ENCODE assay signal across 13 cellular contexts in genomic region chr20:51910202-51911050, GRCh38.
A peak's percentile ranks its signal among the peaks of the same experiment; 100 is the strongest.
DNase-seq lines count a peak whose midpoint lies in the region; ATAC-seq and TF ChIP-seq lines count a peak whose summit lies in the region.
"Had no signal": no experiment of that assay in that cellular context is flagged by ENCODE, and none has a peak within 500 bp of the region (broad histone marks: within the 10 kb centered on the region; RNA-seq: fewer than 3 reads in every experiment).

No MANE protein-coding gene starts in this region.

- H3K27me3 ChIP-seq in iPS-18a (ENCODE audit: control insufficient read depth, insufficient read depth, low read length), result no peaks in the 10 kb centered on the region
- H3K27me3 ChIP-seq in upper lobe of right lung, result peaks cover 3% of the 10 kb centered on the region
- H3K27me3 ChIP-seq in SJCRH30, result peaks cover 6% of the 10 kb centered on the region; the same call in 1 of the 2 replicates

- H3K4me1 ChIP-seq in iPS-18a (ENCODE audit: control insufficient read depth, low read depth, low read length), result peaks cover 20% of the 10 kb centered on the region
- H3K4me1 ChIP-seq in upper lobe of right lung, result peaks cover 6% of the 10 kb centered on the region
- no peaks in the 10 kb centered on the region for H3K4me1 ChIP-seq in SJCRH30

- H3K9me3 ChIP-seq in iPS-18a (ENCODE audit: control insufficient read depth, low read depth, low read length), result no peaks in the 10 kb centered on the region
- no peaks in the 10 kb centered on the region for H3K9me3 ChIP-seq in upper lobe of right lung
- H3K9me3 ChIP-seq in SJCRH30 (replicated peaks), result no peaks in the 10 kb centered on the region

- H3K9me3 Mint-ChIP-seq in natural killer cell, result no peaks in the 10 kb centered on the region
- H3K9me3 Mint-ChIP-seq: naive thymus-derived CD8-positive, alpha-beta T cell; T-cell had no signal

- ATAC-seq in SK-N-SH treated with all-trans-retinoic acid at 6 μM for 48 hours (peak; percentile 69), upper lobe of right lung (peak; percentile 91), natural killer cell (no peak)
- ATAC-seq: naive thymus-derived CD8-positive, alpha-beta T cell; T-cell had no signal

- no peak for TF ChIP-seq CTCF in upper lobe of right lung (IDR thresholded peaks at IDR 0.05)
- no peak for TF ChIP-seq CTCF in natural killer cell (IDR thresholded peaks at IDR 0.05)

- DNase-seq in DMS 273 (lab: John Stamatoyannopoulos, UW; ENCODE audit: unreplicated experiment) (peak; percentile 27), DMS 273 treated with DMSO at 0.1 percent for 48 hours (lab: John Stamatoyannopoulos, UW) (no peak), upper lobe of right lung (no peak), SJCRH30 (no peak), natural killer cell (no peak), NCI-H1092 treated with DMSO at 0.1 percent for 48 hours (lab: John Stamatoyannopoulos, UW) (no peak)
- DNase-seq: cerebellar nuclear complex; naive thymus-derived CD8-positive, alpha-beta T cell; NCI-H2227 treated with DMSO at 0.1 percent for 48 hours; T-cell had no signal

- H3K36me3 Mint-ChIP-seq in natural killer cell, result no peaks in the 10 kb centered on the region
- H3K36me3 Mint-ChIP-seq: naive thymus-derived CD8-positive, alpha-beta T cell; T-cell had no signal

- peaks cover 5% of the 10 kb centered on the region in 2 donors for H3K27me3 Mint-ChIP-seq in natural killer cell (ENCODE audit: low read depth in 2 of 2)

- no peak overlapping the region for H3K9ac ChIP-seq in iPS-18a (ENCODE audit: low read length)

- no peak overlapping the region for H3K27ac ChIP-seq in iPS-18a (ENCODE audit: low read length)
- peak overlapping the region; percentile 17 for H3K27ac ChIP-seq in upper lobe of right lung
- no peak overlapping the region for H3K27ac ChIP-seq in SJCRH30
- H3K27ac ChIP-seq: 22Rv1 had no signal

- H3K4me1 Mint-ChIP-seq in natural killer cell, result no peaks in the 10 kb centered on the region
- H3K4me1 Mint-ChIP-seq: T-cell had no signal

- H3K4me3 ChIP-seq in iPS-18a (ENCODE audit: low read length) (peak overlapping the region; percentile 9), upper lobe of right lung (no peak overlapping the region), SJCRH30 (no peak overlapping the region)

- no peaks in the 10 kb centered on the region for H3K36me3 ChIP-seq in iPS-18a (ENCODE audit: control insufficient read depth, low read depth, low read length)
- H3K36me3 ChIP-seq in upper lobe of right lung, result no peaks in the 10 kb centered on the region
- no peaks in the 10 kb centered on the region for H3K36me3 ChIP-seq in SJCRH30

- H3K27ac Mint-ChIP-seq in natural killer cell, result no peak overlapping the region
- H3K27ac Mint-ChIP-seq: naive thymus-derived CD8-positive, alpha-beta T cell; T-cell had no signal

- intact Hi-C loops in upper lobe of right lung (cut with DNase I), result no loop called here
- intact Hi-C loops in natural killer cell (cut with micrococcal nuclease), result no loop called here

- H3K4me3 Mint-ChIP-seq in natural killer cell, result no peak overlapping the region
- H3K4me3 Mint-ChIP-seq: naive thymus-derived CD8-positive, alpha-beta T cell; T-cell had no signal

TF ChIP-seq in SK-N-SH treated with all-trans-retinoic acid at 6 μM for 48 hours, 23 proteins besides CTCF, POLR2A, EP300 and RAD21:
- TF ChIP-seq CREB5 (CRISPR knock-in tag; IDR thresholded peaks at IDR 0.05; ENCODE audit: low read depth) (no peak), TCF4 (CRISPR knock-in tag; IDR thresholded peaks at IDR 0.05; ENCODE audit: borderline replicate concordance) (no peak), ZNF70 (CRISPR knock-in tag; IDR thresholded peaks at IDR 0.05) (peak; percentile 68), RARB (CRISPR knock-in tag; IDR thresholded peaks at IDR 0.05) (no peak), ZC3H10 (CRISPR knock-in tag; IDR thresholded peaks at IDR 0.05) (no peak), POU6F1 (CRISPR knock-in tag; IDR thresholded peaks at IDR 0.05; ENCODE audit: borderline replicate concordance, low read depth) (no peak), ARNTL (CRISPR knock-in tag; IDR thresholded peaks at IDR 0.05; ENCODE audit: borderline replicate concordance, low read depth) (no peak), ZFP30 (CRISPR knock-in tag; IDR thresholded peaks at IDR 0.05) (no peak)
TF ChIP-seq in SK-N-SH treated with all-trans-retinoic acid at 6 μM for 48 hours: peak in this region for 1.

Comparison
In these comparisons a context has a peak if more than half of its experiments do, and no peak if none do; other contexts are left out.
1. ATAC-seq: peak in SK-N-SH treated with all-trans-retinoic acid at 6 μM for 48 hours (single experiment) and upper lobe of right lung (single experiment); none in natural killer cell (0 of 3).